ENCODE assay signal across 8 cellular contexts in genomic region chr10:1420663-1421362, GRCh38.
DNase-seq lines count a peak whose midpoint lies in the region; ATAC-seq lines count a peak whose summit lies in the region.

No MANE protein-coding gene starts in this region.

- peak; percentile 94 for DNase-seq in NAMALWA (ENCODE audit: low spot score)
- peak; percentile 78 for DNase-seq in SK-MEL-5 (ENCODE audit: low read depth, low spot score)
- DNase-seq in activated naive CD8-positive, alpha-beta T cell treated with anti-CD3 and anti-CD28 coated beads, Interleukin-2, amount 10 ng/mL, durations not matched to agents 7 days and 5 days, result peak; percentile 76
- peak; percentile 43 to 60 for DNase-seq in stimulated activated CD4-positive, alpha-beta T cell treated with anti-CD3 and anti-CD28 coated beads, Interleukin-15, amount 100 ng/mL, for 48 hours (ENCODE audit: low read depth in 2 of 2)
- DNase-seq in AG08396 (ENCODE audit: low spot score), result no peak

- H3K4me3 Mint-ChIP-seq in activated naive CD8-positive, alpha-beta T cell treated with anti-CD3 and anti-CD28 coated beads, Interleukin-2, amount 10 ng/mL, durations not matched to agents 7 days and 5 days, result peak overlapping the region; percentile 52

- ATAC-seq in GM18499 (IDR thresholded peaks at IDR 0.05; ENCODE audit: insufficient read depth, unreplicated experiment) (peak; percentile 88), HG02642 (IDR thresholded peaks at IDR 0.05; ENCODE audit: poor library complexity, unreplicated experiment) (peak; percentile 90)
- peak; percentile 98 for ATAC-seq in activated naive CD8-positive, alpha-beta T cell treated with anti-CD3 and anti-CD28 coated beads, Interleukin-2, amount 10 ng/mL, durations not matched to agents 7 days and 5 days (ENCODE audit: low read depth)

- peak overlapping the region; percentile 43; the same call in 1 of the 2 replicates for H3K4me3 ChIP-seq in iPS-18c (ENCODE audit: insufficient read depth, low read depth, low read length)

- H3K4me1 Mint-ChIP-seq in activated naive CD8-positive, alpha-beta T cell treated with anti-CD3 and anti-CD28 coated beads, Interleukin-2, amount 10 ng/mL, durations not matched to agents 7 days and 5 days, result peaks cover 7% of the 10 kb centered on the region

- peaks cover 26% of the 10 kb centered on the region for H3K27me3 Mint-ChIP-seq in activated naive CD8-positive, alpha-beta T cell treated with anti-CD3 and anti-CD28 coated beads, Interleukin-2, amount 10 ng/mL, durations not matched to agents 7 days and 5 days

- POLR2A ChIA-PET in activated naive CD8-positive, alpha-beta T cell treated with anti-CD3 and anti-CD28 coated beads, Interleukin-2, amount 10 ng/mL, durations not matched to agents 7 days and 5 days (lab: Charles Lee), result no interaction called here

- no peaks in the 10 kb centered on the region for H3K9me3 ChIP-seq in iPS-18c (ENCODE audit: control insufficient read depth, insufficient read depth, low read length)

- H3K27ac Mint-ChIP-seq in activated naive CD8-positive, alpha-beta T cell treated with anti-CD3 and anti-CD28 coated beads, Interleukin-2, amount 10 ng/mL, durations not matched to agents 7 days and 5 days, result no peak overlapping the region

- H3K36me3 Mint-ChIP-seq in activated naive CD8-positive, alpha-beta T cell treated with anti-CD3 and anti-CD28 coated beads, Interleukin-2, amount 10 ng/mL, durations not matched to agents 7 days and 5 days, result no peaks in the 10 kb centered on the region

- no peaks in the 10 kb centered on the region for H3K9me3 Mint-ChIP-seq in activated naive CD8-positive, alpha-beta T cell treated with anti-CD3 and anti-CD28 coated beads, Interleukin-2, amount 10 ng/mL, durations not matched to agents 7 days and 5 days

- in situ Hi-C loops in SK-MEL-5 (cut with HindIII; ENCODE audit: low pct_unique_long_range_greater_than_20kb, low sequenced_read_pairs), result no loop called here
